ENCODE assay signal across 1 cellular context in genomic region chr16:81313731-81314602, GRCh38.
TF ChIP-seq lines count a peak whose summit lies in the region.

No MANE protein-coding gene starts in this region.

TF ChIP-seq in WTC11, 78 proteins besides CTCF, POLR2A, EP300 and RAD21 (continued from another document):
- no peak for TF ChIP-seq PRDM15 (CRISPR knock-in tag; IDR thresholded peaks at IDR 0.05)
- no peak for TF ChIP-seq NR3C1 (CRISPR knock-in tag; conservative IDR thresholded peaks at IDR 0.05; ENCODE audit: low read depth)
